ENCODE assay signal across 8 cellular contexts in the genomic region with DNA sequence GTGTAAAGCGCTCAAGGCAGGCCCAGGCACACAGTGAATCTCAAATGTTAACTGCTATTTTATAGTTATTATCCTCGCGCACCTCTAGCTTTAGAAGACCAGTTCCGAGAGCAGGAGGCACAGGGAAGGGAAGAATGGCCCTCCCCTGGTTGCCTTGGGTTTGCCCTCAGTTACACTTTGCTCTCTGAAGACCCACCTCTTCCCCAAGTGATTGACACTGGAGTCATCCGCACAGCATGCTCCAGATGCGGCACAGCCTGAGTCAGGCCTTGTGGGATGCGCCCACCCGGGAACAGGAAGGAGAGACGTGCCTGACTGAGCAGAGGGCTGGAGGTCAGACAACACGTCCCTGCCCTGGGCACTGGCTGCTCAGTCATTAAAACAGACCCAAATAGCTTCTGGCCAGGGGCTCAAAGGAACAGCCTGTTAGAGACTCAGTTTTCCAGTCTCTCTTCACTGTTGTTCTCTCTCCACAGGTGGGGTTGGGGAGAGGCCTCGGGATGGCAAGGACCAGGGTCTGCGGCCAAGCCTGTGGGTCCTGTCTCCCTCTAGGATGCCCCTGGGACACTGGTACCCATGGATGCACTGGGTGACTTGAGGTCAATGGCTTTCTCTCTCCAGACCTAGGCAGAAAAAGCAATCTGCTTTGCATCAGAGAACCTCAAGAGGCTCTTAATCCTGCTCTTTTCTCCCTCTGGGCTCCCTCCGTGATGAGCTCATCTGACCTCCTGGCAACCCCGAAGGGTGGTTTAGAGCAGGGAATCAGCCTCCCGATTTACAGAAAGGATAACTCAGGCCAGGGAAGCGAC. TPM values are rescaled to one million over a fixed set of nuclear protein-coding genes. Genes with fewer than 3 reads are reported as not detected.
DNase-seq lines count a peak whose midpoint lies in the region; ATAC-seq, FAIRE-seq and TF ChIP-seq lines count a peak whose summit lies in the region.

No MANE protein-coding gene starts in this region.

- H3K4me3 ChIP-seq in ascending aorta = no peak overlapping the region

- H3K9me3 ChIP-seq in ascending aorta = no peaks in the 10 kb centered on the region

- no peak for FAIRE-seq in urothelium cell line (lab: Jason Lieb, UNC)

- H3K27me3 ChIP-seq in ascending aorta = no peaks in the 10 kb centered on the region

- H3K36me3 ChIP-seq in ascending aorta = peaks cover 0 to 6% of the 10 kb centered on the region in 2 donors

- in situ Hi-C loops in GM13976 (cut with MboI; ENCODE audit: low sequenced_read_pairs, unreplicated experiment) = no loop called here

- no peak for ATAC-seq in HG03520 (IDR thresholded peaks at IDR 0.05; ENCODE audit: unreplicated experiment)

- peak; percentile 98 for DNase-seq in DMS53 (lab: John Stamatoyannopoulos, UW)
- DNase-seq in NCI-H187 treated with DMSO at 0.1 percent for 48 hours (lab: John Stamatoyannopoulos, UW) = peak; percentile 84
- DNase-seq in ascending aorta (ENCODE audit: low spot score in 2 of 2) = no peak
- DNase-seq in iPS-NIHi7 (ENCODE audit: extremely low spot score) = peak; percentile 62
- DNase-seq in urothelium cell line (ENCODE audit: low spot score) = peak; percentile 66
- DNase-seq in GM13976 (ENCODE audit: low spot score) = no peak
- no peak for DNase-seq in NCI-H1694 treated with DMSO at 0.1 percent for 48 hours (lab: John Stamatoyannopoulos, UW)

- H3K4me1 ChIP-seq in ascending aorta = peaks cover 17 to 33% of the 10 kb centered on the region in 2 donors

- intact Hi-C loops in ascending aorta (cut with DNase I) = loop anchor here (1.0 kb wide), 1 partner anchor 7 kb away; no protein-coding TSS in a partner anchor

- H3K27ac ChIP-seq in ascending aorta = peak overlapping the region; percentile 9 to 80

- no peak for TF ChIP-seq CTCF in ascending aorta (IDR thresholded peaks at IDR 0.05)
- no peak for TF ChIP-seq CTCF in GM13976 (IDR thresholded peaks at IDR 0.05; ENCODE audit: borderline replicate concordance, control extremely low read depth, extremely low read depth, insufficient read depth, missing control alignments)

RNA-seq across cellular contexts. Expression of a gene that starts 13.6 kb away (rescaled TPM):
- total RNA-seq in ascending aorta = 62.3 TPM

RNA-seq across cellular contexts. Expression of a gene that starts 43.3 kb away (rescaled TPM):
- total RNA-seq in ascending aorta = 3.2 TPM

Comparison
In these comparisons a context has a peak if more than half of its experiments do, and no peak if none do; other contexts are left out.
1. DNase-seq: peak in DMS53 (single experiment), NCI-H187 treated with DMSO at 0.1 percent for 48 hours (single experiment), iPS-NIHi7 (single experiment) and urothelium cell line (single experiment); none in ascending aorta (0 of 2), GM13976 (single experiment) and NCI-H1694 treated with DMSO at 0.1 percent for 48 hours (single experiment).